1 cellular context compared by ENCODE assay signal in the genomic region with DNA sequence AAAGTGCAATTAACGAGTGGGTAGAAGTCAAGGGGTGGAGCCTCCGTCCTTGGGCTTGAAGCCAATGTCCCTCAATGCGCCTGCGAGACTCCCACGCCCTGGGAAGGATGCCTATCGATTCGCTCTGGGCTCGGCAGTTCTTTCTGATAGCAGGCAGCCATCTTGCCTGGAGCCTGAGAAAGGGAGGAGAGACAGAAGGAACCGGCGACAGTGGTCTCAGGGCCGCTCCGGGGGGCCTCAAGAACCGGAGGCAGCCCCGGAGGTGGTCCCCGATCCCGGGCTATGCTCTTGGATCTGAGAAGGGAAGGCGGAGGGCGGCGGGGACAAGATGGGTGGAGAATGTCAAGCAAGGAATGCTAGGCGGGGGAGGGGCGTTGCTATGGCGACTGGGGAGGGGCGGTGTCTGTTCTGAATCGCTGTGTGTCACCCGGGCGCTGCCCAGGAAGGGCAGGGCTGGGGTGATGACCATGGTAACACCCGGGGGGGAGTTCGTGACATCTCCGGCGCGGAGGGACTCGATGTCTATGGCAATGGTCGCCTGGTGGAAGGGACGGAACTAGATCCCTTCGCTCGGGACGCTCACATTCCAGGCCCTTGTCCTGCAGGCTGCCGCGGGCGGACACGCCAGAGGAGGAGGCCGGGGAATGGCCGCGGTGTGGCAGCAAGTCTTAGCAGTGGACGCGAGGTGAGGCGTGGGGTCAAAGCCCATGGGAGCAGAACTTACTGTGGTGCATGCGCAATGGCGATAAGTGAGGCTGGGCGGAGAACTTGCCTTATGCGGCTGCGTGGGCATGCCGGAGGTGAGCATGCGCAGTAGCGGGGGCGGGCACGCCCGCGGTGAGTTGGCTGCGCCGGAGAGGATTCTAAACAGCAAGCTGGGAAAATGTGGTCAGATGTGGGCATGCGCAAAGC.
A peak's percentile ranks its signal among the peaks of the same experiment; 100 is the strongest.
TF ChIP-seq lines count a peak whose summit lies in the region.

WDR13 (plus strand) TSS at position 140 of the 912 bp plus-strand sequence; CDS start at position 645, 505 bp downstream.

TF ChIP-seq in K562, 482 proteins besides CTCF, POLR2A, EP300 and RAD21 (continued from another document and continues in another):
- TF ChIP-seq, protein P1, sequence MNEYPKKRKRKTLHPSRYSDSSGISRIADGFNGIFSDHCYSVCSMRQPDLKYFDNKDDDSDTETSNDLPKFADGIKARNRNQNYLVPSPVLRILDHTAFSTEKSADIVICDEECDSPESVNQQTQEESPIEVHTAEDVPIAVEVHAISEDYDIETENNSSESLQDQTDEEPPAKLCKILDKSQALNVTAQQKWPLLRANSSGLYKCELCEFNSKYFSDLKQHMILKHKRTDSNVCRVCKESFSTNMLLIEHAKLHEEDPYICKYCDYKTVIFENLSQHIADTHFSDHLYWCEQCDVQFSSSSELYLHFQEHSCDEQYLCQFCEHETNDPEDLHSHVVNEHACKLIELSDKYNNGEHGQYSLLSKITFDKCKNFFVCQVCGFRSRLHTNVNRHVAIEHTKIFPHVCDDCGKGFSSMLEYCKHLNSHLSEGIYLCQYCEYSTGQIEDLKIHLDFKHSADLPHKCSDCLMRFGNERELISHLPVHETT (CRISPR knock-in tag; conservative IDR thresholded peaks at IDR 0.05 in 1 of 2, IDR thresholded peaks at IDR 0.05 in 1 of 2) = peak in 1 of 2 experiments; percentile 70; a peak in 2 of 4 replicates
- TF ChIP-seq POLR2B (IDR thresholded peaks at IDR 0.05; ENCODE audit: low read depth, partially characterized antibody) (peak; percentile 89), ZBTB7A (IDR thresholded peaks at IDR 0.05; ENCODE audit: borderline replicate concordance, control insufficient read depth, low read depth, low read length) (no peak), AFF1 (IDR thresholded peaks at IDR 0.05; ENCODE audit: low read depth in 1 of 2, partially characterized antibody in 2 of 2) (no peak), MYNN (IDR thresholded peaks at IDR 0.05) (peak; percentile 51; the same call in 1 of the 2 replicates), MYNN (CRISPR knock-in tag; IDR thresholded peaks at IDR 0.05) (no peak), HLTF (IDR thresholded peaks at IDR 0.05) (no peak), PML (IDR thresholded peaks at IDR 0.05; ENCODE audit: low read length) (peak; percentile 37; the same call in 1 of the 2 replicates), ZNF57 (CRISPR knock-in tag; IDR thresholded peaks at IDR 0.05) (no peak), GABPA (tag; conservative IDR thresholded peaks at IDR 0.05; ENCODE audit: low read depth) (0 out of 2 replicates have a peak, but pooled peaks have one; percentile 31), FOXK1 (CRISPR knock-in tag; IDR thresholded peaks at IDR 0.05; ENCODE audit: borderline replicate concordance) (no peak), PYGO2 (tag; IDR thresholded peaks at IDR 0.05) (no peak), DACH1 (IDR thresholded peaks at IDR 0.05; ENCODE audit: partially characterized antibody) (no peak), ZNF324 (CRISPR knock-in tag; IDR thresholded peaks at IDR 0.05) (no peak), SIN3A (IDR thresholded peaks at IDR 0.05; ENCODE audit: borderline replicate concordance in 2 of 2, control insufficient read depth in 1 of 2, low read depth in 2 of 2, low read length in 2 of 2) (peak; percentile 47 to 80; a peak in 2 of 4 replicates), ZNF311 (CRISPR knock-in tag; IDR thresholded peaks at IDR 0.05) (no peak), ELF4 (CRISPR knock-in tag; IDR thresholded peaks at IDR 0.05) (no peak), RERE (CRISPR knock-in tag; IDR thresholded peaks at IDR 0.05; ENCODE audit: borderline replicate concordance) (no peak), MEIS2 (IDR thresholded peaks at IDR 0.05; ENCODE audit: partially characterized antibody) (peak; percentile 96), KDM2B (CRISPR knock-in tag; IDR thresholded peaks at IDR 0.05) (no peak), THRB (CRISPR knock-in tag; conservative IDR thresholded peaks at IDR 0.05) (no peak), ZNF212 (CRISPR knock-in tag; IDR thresholded peaks at IDR 0.05) (no peak), ZNF197 (CRISPR knock-in tag; IDR thresholded peaks at IDR 0.05; ENCODE audit: low read depth) (no peak), SP1 (CRISPR knock-in tag; IDR thresholded peaks at IDR 0.05) (peak; percentile 76), NR2F6 (CRISPR knock-in tag; IDR thresholded peaks at IDR 0.05) (no peak)
- TF ChIP-seq, protein P2, sequence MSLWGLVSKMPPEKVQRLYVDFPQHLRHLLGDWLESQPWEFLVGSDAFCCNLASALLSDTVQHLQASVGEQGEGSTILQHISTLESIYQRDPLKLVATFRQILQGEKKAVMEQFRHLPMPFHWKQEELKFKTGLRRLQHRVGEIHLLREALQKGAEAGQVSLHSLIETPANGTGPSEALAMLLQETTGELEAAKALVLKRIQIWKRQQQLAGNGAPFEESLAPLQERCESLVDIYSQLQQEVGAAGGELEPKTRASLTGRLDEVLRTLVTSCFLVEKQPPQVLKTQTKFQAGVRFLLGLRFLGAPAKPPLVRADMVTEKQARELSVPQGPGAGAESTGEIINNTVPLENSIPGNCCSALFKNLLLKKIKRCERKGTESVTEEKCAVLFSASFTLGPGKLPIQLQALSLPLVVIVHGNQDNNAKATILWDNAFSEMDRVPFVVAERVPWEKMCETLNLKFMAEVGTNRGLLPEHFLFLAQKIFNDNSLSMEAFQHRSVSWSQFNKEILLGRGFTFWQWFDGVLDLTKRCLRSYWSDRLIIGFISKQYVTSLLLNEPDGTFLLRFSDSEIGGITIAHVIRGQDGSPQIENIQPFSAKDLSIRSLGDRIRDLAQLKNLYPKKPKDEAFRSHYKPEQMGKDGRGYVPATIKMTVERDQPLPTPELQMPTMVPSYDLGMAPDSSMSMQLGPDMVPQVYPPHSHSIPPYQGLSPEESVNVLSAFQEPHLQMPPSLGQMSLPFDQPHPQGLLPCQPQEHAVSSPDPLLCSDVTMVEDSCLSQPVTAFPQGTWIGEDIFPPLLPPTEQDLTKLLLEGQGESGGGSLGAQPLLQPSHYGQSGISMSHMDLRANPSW (CRISPR knock-in tag; IDR thresholded peaks at IDR 0.05) = no peak
- TF ChIP-seq, protein P3, sequence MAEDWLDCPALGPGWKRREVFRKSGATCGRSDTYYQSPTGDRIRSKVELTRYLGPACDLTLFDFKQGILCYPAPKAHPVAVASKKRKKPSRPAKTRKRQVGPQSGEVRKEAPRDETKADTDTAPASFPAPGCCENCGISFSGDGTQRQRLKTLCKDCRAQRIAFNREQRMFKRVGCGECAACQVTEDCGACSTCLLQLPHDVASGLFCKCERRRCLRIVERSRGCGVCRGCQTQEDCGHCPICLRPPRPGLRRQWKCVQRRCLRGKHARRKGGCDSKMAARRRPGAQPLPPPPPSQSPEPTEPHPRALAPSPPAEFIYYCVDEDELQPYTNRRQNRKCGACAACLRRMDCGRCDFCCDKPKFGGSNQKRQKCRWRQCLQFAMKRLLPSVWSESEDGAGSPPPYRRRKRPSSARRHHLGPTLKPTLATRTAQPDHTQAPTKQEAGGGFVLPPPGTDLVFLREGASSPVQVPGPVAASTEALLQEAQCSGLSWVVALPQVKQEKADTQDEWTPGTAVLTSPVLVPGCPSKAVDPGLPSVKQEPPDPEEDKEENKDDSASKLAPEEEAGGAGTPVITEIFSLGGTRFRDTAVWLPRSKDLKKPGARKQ (CRISPR knock-in tag; IDR thresholded peaks at IDR 0.05) = no peak
- TF ChIP-seq, protein P4, sequence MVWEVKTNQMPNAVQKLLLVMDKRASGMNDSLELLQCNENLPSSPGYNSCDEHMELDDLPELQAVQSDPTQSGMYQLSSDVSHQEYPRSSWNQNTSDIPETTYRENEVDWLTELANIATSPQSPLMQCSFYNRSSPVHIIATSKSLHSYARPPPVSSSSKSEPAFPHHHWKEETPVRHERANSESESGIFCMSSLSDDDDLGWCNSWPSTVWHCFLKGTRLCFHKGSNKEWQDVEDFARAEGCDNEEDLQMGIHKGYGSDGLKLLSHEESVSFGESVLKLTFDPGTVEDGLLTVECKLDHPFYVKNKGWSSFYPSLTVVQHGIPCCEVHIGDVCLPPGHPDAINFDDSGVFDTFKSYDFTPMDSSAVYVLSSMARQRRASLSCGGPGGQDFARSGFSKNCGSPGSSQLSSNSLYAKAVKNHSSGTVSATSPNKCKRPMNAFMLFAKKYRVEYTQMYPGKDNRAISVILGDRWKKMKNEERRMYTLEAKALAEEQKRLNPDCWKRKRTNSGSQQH (CRISPR knock-in tag; IDR thresholded peaks at IDR 0.05) = 0 out of 2 replicates have a peak, but pooled peaks have one; percentile 65
- TF ChIP-seq, protein P5, sequence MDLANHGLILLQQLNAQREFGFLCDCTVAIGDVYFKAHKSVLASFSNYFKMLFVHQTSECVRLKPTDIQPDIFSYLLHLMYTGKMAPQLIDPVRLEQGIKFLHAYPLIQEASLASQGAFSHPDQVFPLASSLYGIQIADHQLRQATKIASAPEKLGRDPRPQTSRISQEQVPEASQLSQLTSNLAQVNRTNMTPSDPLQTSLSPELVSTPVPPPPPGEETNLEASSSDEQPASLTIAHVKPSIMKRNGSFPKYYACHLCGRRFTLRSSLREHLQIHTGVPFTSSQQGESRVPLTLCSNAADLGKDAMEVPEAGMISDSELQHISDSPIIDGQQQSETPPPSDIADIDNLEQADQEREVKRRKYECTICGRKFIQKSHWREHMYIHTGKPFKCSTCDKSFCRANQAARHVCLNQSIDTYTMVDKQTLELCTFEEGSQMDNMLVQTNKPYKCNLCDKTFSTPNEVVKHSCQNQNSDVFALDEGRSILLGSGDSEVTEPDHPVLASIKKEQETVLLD (IDR thresholded peaks at IDR 0.05) = peak; percentile 99
